Comparison of ENCODE assay signal across 26 cellular contexts in the genomic region with DNA sequence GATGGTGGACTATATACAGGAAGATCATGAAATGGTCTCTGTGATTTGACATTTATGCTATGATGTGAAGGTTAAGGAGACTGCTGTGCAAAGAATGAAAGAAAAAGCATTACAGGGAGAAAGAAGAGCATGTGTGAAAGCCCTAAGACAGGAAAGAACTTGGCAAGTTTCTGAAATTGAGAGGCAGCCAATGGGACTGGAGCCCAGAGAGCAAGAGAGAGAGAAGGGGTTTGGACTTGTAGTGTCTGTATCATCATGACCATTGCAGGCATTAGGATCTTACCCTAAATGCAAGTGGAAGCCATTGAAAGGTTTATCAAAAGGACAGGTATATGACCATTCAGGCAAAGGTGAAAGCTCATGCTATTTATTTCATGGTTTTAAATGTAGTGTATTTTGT.
DNase-seq lines count a peak whose midpoint lies in the region; ATAC-seq and TF ChIP-seq lines count a peak whose summit lies in the region.
"Had no signal": no experiment of that assay in that cellular context is flagged by ENCODE, and none has a peak within 500 bp of the region (broad histone marks: within the 10 kb centered on the region; RNA-seq: fewer than 3 reads in every experiment).

No MANE protein-coding gene starts in this region.

- H3K27me3 ChIP-seq in muscle layer of colon (ENCODE audit: control insufficient read depth in 1 of 2, insufficient read depth in 2 of 2, low read length in 2 of 2) = no peaks in the 10 kb centered on the region
- H3K27me3 ChIP-seq: ascending aorta, neutrophil, Peyer's patch, SJSA1, stomach had no signal

- DNase-seq in DMS 273 (lab: John Stamatoyannopoulos, UW; ENCODE audit: unreplicated experiment) (peak; percentile 86), astrocyte of the hippocampus (ENCODE audit: low read depth, low spot score) (peak; percentile 22), fibroblast of the aortic adventitia (ENCODE audit: low read depth) (peak; percentile 4), DMS153 treated with DMSO at 0.1 percent for 48 hours (lab: John Stamatoyannopoulos, UW; ENCODE audit: unreplicated experiment) (no peak)
- DNase-seq: activated CD4-positive, alpha-beta T cell treated with anti-CD3 and anti-CD28 coated beads, Interleukin-2, amount 50 U/mL, for 1 hour; activated naive CD4-positive, alpha-beta T cell treated with anti-CD3 and anti-CD28 coated beads, Interleukin-2, amount 50 U/mL, for 16 hours; cerebellar nuclear complex; effector CD8-positive, alpha-beta T cell; hippocampal formation; NCI-H1417; NCI-H510A treated with DMSO at 0.1 percent for 48 hours; NK-92 treated with Interleukin-12 subunit alpha and Interleukin-12 subunit beta, amount 100 ng/mL, for 24 hours; Peyer's patch; stomach; T-helper 17 cell had no signal

- no peak overlapping the region for H3K4me3 ChIP-seq in fibroblast of the aortic adventitia (ENCODE audit: low read depth, low read length)
- no peak overlapping the region for H3K4me3 ChIP-seq in muscle layer of colon (ENCODE audit: low read depth in 1 of 2, low read length in 2 of 2)
- H3K4me3 ChIP-seq: A549, ascending aorta, Peyer's patch, SJSA1, stomach had no signal

- ATAC-seq in HG03025 (IDR thresholded peaks at IDR 0.05; ENCODE audit: low FRiP score, unreplicated experiment) = no peak
- no peak for ATAC-seq in HG03520 (IDR thresholded peaks at IDR 0.05; ENCODE audit: unreplicated experiment)
- ATAC-seq in GM21723 (IDR thresholded peaks at IDR 0.05; ENCODE audit: unreplicated experiment) = no peak
- ATAC-seq: A549, HepG2, T-helper 17 cell had no signal

- TF ChIP-seq CTCF in fibroblast of the aortic adventitia (IDR thresholded peaks at IDR 0.05; ENCODE audit: insufficient read depth, low read length) = no peak

- H3K9ac ChIP-seq in muscle layer of colon (ENCODE audit: low read length) = no peak overlapping the region

- H3K27ac ChIP-seq in muscle layer of colon (ENCODE audit: low read depth, low read length) = peak overlapping the region; percentile 17
- H3K27ac ChIP-seq: A549, ascending aorta, HL-60, neutrophil, Peyer's patch, SJSA1, stomach, VCaP had no signal

- no peaks in the 10 kb centered on the region for H3K9me3 ChIP-seq in muscle layer of colon (ENCODE audit: low read length)
- H3K9me3 ChIP-seq: A549, ascending aorta, neutrophil, SJSA1, stomach had no signal

- H3K4me1 ChIP-seq in muscle layer of colon (ENCODE audit: insufficient read depth, low read length) = peaks cover 14% of the 10 kb centered on the region
- H3K4me1 ChIP-seq: A549, ascending aorta, Peyer's patch, SJSA1 had no signal

- no peaks in the 10 kb centered on the region for H3K36me3 ChIP-seq in muscle layer of colon (ENCODE audit: insufficient read depth, low read length)
- H3K36me3 ChIP-seq: ascending aorta, neutrophil, Peyer's patch, SJSA1, stomach had no signal
